1 cellular context compared by ENCODE assay signal in genomic region chr18:63312731-63313408, GRCh38.
TF ChIP-seq lines count a peak whose summit lies in the region.

No MANE protein-coding gene starts in this region.

TF ChIP-seq in HepG2, 621 proteins besides CTCF, POLR2A, EP300 and RAD21:
- no peak for TF ChIP-seq NR3C1 (CRISPR knock-in tag; IDR thresholded peaks at IDR 0.05)
- no peak for TF ChIP-seq TRIM24 (CRISPR knock-in tag; IDR thresholded peaks at IDR 0.05)
- TF ChIP-seq NFAT5 (CRISPR knock-in tag; IDR thresholded peaks at IDR 0.05): no peak
- no peak for TF ChIP-seq SRF (IDR thresholded peaks at IDR 0.05; ENCODE audit: low read depth, low read length)
- no peak for TF ChIP-seq ZC3H4 (CRISPR knock-in tag; IDR thresholded peaks at IDR 0.05; ENCODE audit: borderline replicate concordance)
- no peak for TF ChIP-seq ZFP36 (IDR thresholded peaks at IDR 0.05; ENCODE audit: borderline replicate concordance, low read depth, low read length, partially characterized antibody)
- no peak for TF ChIP-seq ZBTB42 (CRISPR knock-in tag; IDR thresholded peaks at IDR 0.05)
- no peak for TF ChIP-seq E2F2 (CRISPR knock-in tag; IDR thresholded peaks at IDR 0.05; ENCODE audit: borderline replicate concordance)
- no peak for TF ChIP-seq ZNF740 (CRISPR knock-in tag; IDR thresholded peaks at IDR 0.05)
- TF ChIP-seq TAF15 (IDR thresholded peaks at IDR 0.05; ENCODE audit: low read depth, low read length, poor library complexity, severe bottlenecking): no peak
- no peak for TF ChIP-seq ZBTB4 (CRISPR knock-in tag; IDR thresholded peaks at IDR 0.05; ENCODE audit: borderline replicate concordance)
- TF ChIP-seq HNRNPK (IDR thresholded peaks at IDR 0.05; ENCODE audit: low read depth, low read length, poor library complexity, severe bottlenecking): no peak
